Comparison of ENCODE assay signal across 14 cellular contexts in genomic region chr14:95227279-95227860, GRCh38.
A peak's percentile ranks its signal among the peaks of the same experiment; 100 is the strongest.
DNase-seq lines count a peak whose midpoint lies in the region; ATAC-seq and TF ChIP-seq lines count a peak whose summit lies in the region.
"Had no signal": no experiment of that assay in that cellular context is flagged by ENCODE, and none has a peak within 500 bp of the region (broad histone marks: within the 10 kb centered on the region; RNA-seq: fewer than 3 reads in every experiment).

No MANE protein-coding gene starts in this region.

- H3K4me2 ChIP-seq in skeletal muscle satellite cell (ENCODE audit: low read length): peak overlapping the region; percentile 48

- peaks cover 11% of the 10 kb centered on the region for H3K4me1 ChIP-seq in skeletal muscle satellite cell (ENCODE audit: control insufficient read depth, insufficient read depth, low read length)

- H3K9me3 Mint-ChIP-seq in stimulated activated naive CD8-positive, alpha-beta T cell treated with anti-CD3 and anti-CD28 coated beads, Interleukin-15, amount 100 ng/mL, for 72 hours: no peaks in the 10 kb centered on the region
- H3K9me3 Mint-ChIP-seq: CD8-positive, alpha-beta memory T cell; T-helper 1 cell treated with Interleukin-12 subunit alpha and Interleukin-12 subunit beta and Interleukin-4 antibody, amounts not matched to agents 30 μg/mL and 1 μg/mL, for 36 hours had no signal

- H3K4me3 Mint-ChIP-seq in stimulated activated naive CD8-positive, alpha-beta T cell treated with anti-CD3 and anti-CD28 coated beads, Interleukin-15, amount 100 ng/mL, for 72 hours: no peak overlapping the region
- H3K4me3 Mint-ChIP-seq: activated CD8-positive, alpha-beta T cell treated with anti-CD3 and anti-CD28 coated beads, Interleukin-2, amount 10 ng/mL, durations not matched to agents 7 days and 5 days; activated naive CD8-positive, alpha-beta T cell; CD8-positive, alpha-beta memory T cell; T-helper 1 cell treated with Interleukin-12 subunit alpha and Interleukin-12 subunit beta and Interleukin-4 antibody, amounts not matched to agents 30 μg/mL and 1 μg/mL, for 36 hours had no signal

- H3K9ac ChIP-seq in skeletal muscle satellite cell (ENCODE audit: low read depth, low read length): no peak overlapping the region

- ATAC-seq in stimulated activated naive CD8-positive, alpha-beta T cell treated with anti-CD3 and anti-CD28 coated beads, Interleukin-15, amount 100 ng/mL, for 72 hours: no peak
- ATAC-seq in HG03159 (IDR thresholded peaks at IDR 0.05; ENCODE audit: unreplicated experiment) (no peak), GM19452 (IDR thresholded peaks at IDR 0.05; ENCODE audit: unreplicated experiment) (no peak)
- ATAC-seq: activated CD8-positive, alpha-beta T cell treated with anti-CD3 and anti-CD28 coated beads, Interleukin-2, amount 10 ng/mL, durations not matched to agents 7 days and 5 days; HCT116 had no signal

- DNase-seq in HEK293T (ENCODE audit: extremely low spot score) (peak; percentile 53), NCI-H526 treated with DMSO at 0.1 percent for 48 hours (lab: John Stamatoyannopoulos, UW) (peak; percentile 89), fibroblast of peridontal ligament (ENCODE audit: extremely low read depth) (peak; percentile 10), GF-D8 (lab: John Stamatoyannopoulos, UW) (no peak)
- no peak for DNase-seq in stimulated activated naive CD8-positive, alpha-beta T cell treated with anti-CD3 and anti-CD28 coated beads, Interleukin-15, amount 100 ng/mL, for 72 hours
- DNase-seq: activated CD8-positive, alpha-beta T cell treated with anti-CD3 and anti-CD28 coated beads, Interleukin-2, amount 10 ng/mL, durations not matched to agents 7 days and 5 days; CD8-positive, alpha-beta memory T cell; stimulated activated CD4-positive, alpha-beta T cell treated with anti-CD3 and anti-CD28 coated beads, Interleukin-15, amount 100 ng/mL, for 24 hours had no signal

- no peaks in the 10 kb centered on the region for H3K4me1 Mint-ChIP-seq in stimulated activated naive CD8-positive, alpha-beta T cell treated with anti-CD3 and anti-CD28 coated beads, Interleukin-15, amount 100 ng/mL, for 72 hours
- H3K4me1 Mint-ChIP-seq: CD8-positive, alpha-beta memory T cell had no signal

- H3K27me3 Mint-ChIP-seq in stimulated activated naive CD8-positive, alpha-beta T cell treated with anti-CD3 and anti-CD28 coated beads, Interleukin-15, amount 100 ng/mL, for 72 hours: no peaks in the 10 kb centered on the region
- H3K27me3 Mint-ChIP-seq: activated naive CD8-positive, alpha-beta T cell had no signal

- no peaks in the 10 kb centered on the region for H3K9me3 ChIP-seq in skeletal muscle satellite cell (replicated peaks; ENCODE audit: low read length)

- POLR2A ChIA-PET in HEK293T (lab: Yijun Ruan, JAX): no interaction called here

- H3K36me3 ChIP-seq in skeletal muscle satellite cell (ENCODE audit: insufficient read depth, low read length): no peaks in the 10 kb centered on the region

- peaks cover 7% of the 10 kb centered on the region for H3K27me3 ChIP-seq in skeletal muscle satellite cell (ENCODE audit: control insufficient read depth, insufficient read depth, low read length)

- peak overlapping the region; percentile 29 for H3K4me3 ChIP-seq in skeletal muscle satellite cell (ENCODE audit: low read length)

- CTCF ChIA-PET in HEK293T (lab: Yijun Ruan, JAX): interaction anchor here (0.6 kb wide), 1 partner anchor 205 kb away, joined by 3 read pairs; no protein-coding TSS in a partner anchor

- H3K27ac Mint-ChIP-seq in stimulated activated naive CD8-positive, alpha-beta T cell treated with anti-CD3 and anti-CD28 coated beads, Interleukin-15, amount 100 ng/mL, for 72 hours: no peak overlapping the region
- H3K27ac Mint-ChIP-seq: activated CD8-positive, alpha-beta T cell treated with anti-CD3 and anti-CD28 coated beads, Interleukin-2, amount 10 ng/mL, durations not matched to agents 7 days and 5 days; activated naive CD8-positive, alpha-beta T cell; CD8-positive, alpha-beta memory T cell; T-helper 1 cell treated with Interleukin-12 subunit alpha and Interleukin-12 subunit beta and Interleukin-4 antibody, amounts not matched to agents 30 μg/mL and 1 μg/mL, for 36 hours had no signal

TF ChIP-seq in HEK293T, 16 proteins besides CTCF, POLR2A, EP300 and RAD21:
- TF ChIP-seq ARNT (IDR thresholded peaks at IDR 0.05) (no peak), L3MBTL2 (conservative IDR thresholded peaks at IDR 0.05) (peak; percentile 23; the same call in 1 of the 2 replicates)

Comparison
In these comparisons a context has a peak if more than half of its experiments do, and no peak if none do; other contexts are left out.
1. DNase-seq: peak in HEK293T (single experiment), NCI-H526 treated with DMSO at 0.1 percent for 48 hours (single experiment) and fibroblast of peridontal ligament (single experiment); none in stimulated activated naive CD8-positive, alpha-beta T cell treated with anti-CD3 and anti-CD28 coated beads, Interleukin-15, amount 100 ng/mL, for 72 hours (0 of 2) and GF-D8 (single experiment).